ENCODE assay signal across 1 cellular context in genomic region chr1:89844236-89844807, GRCh38.
TF ChIP-seq lines count a peak whose summit lies in the region.

No MANE protein-coding gene starts in this region.

TF ChIP-seq in GM23338, 12 proteins besides CTCF, POLR2A, EP300 and RAD21 (continued from another document):
- TF ChIP-seq ZNF462 (CRISPR knock-in tag; IDR thresholded peaks at IDR 0.05), result no peak
- TF ChIP-seq EZH2 (IDR thresholded peaks at IDR 0.05; ENCODE audit: low read depth, unreplicated experiment), result no peak
- no peak for TF ChIP-seq ZNF331 (CRISPR knock-in tag; IDR thresholded peaks at IDR 0.05; ENCODE audit: low read depth)
- TF ChIP-seq POLR2AphosphoS5 (IDR thresholded peaks at IDR 0.05; ENCODE audit: low read depth), result no peak
